ENCODE assay signal across 23 cellular contexts in the genomic region with DNA sequence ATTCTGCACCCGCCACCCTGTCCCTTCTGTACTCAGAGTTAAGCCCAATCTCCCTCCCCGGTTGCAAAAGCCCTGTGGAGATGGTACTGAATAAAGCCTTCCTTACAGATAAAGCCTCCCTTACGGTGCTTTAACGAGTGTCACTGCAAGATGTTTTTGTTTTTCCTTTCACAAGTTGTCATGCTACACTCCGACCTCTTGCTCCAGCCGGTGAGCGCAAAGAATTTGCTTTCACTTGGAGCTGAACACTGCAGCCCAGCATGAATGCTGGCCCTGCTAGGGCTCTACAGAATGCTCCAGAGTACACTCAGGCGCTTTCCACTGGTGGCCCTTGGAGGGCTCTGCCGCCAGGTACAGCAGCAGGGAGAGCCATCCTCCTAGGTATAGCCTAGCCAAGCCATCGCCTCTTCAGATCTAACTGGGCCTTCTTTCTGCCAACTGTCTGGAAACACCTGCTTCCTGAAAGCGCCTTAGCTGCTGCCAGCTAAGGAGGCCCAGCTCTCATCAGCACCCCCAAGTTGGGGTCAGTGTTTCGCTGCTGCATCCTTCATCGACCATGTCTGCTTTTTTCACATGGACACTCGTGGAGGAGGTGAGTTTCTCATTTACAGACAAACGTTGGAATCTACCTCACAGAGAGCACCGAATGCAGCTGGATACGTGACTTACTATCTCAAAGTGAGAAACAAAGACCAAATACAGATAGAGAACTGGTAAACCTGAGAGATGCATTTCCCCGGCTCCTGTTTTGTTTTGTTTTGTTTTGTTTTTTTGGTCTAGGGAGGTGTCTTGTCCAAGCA. TPM values are rescaled to one million over a fixed set of nuclear protein-coding genes. Genes with fewer than 3 reads are reported as not detected.
A peak's percentile ranks its signal among the peaks of the same experiment; 100 is the strongest.
DNase-seq lines count a peak whose midpoint lies in the region; FAIRE-seq and TF ChIP-seq lines count a peak whose summit lies in the region.
"Had no signal": no experiment of that assay in that cellular context is flagged by ENCODE, and none has a peak within 500 bp of the region (broad histone marks: within the 10 kb centered on the region; RNA-seq: fewer than 3 reads in every experiment).

No MANE protein-coding gene starts in this region.

- H3K14ac ChIP-seq in H1 (ENCODE audit: insufficient read length), result no peak overlapping the region

- H3K79me2 ChIP-seq in DOHH2 (ENCODE audit: control insufficient read depth, low read length) (no peaks in the 10 kb centered on the region), H1 (ENCODE audit: control insufficient read depth in 1 of 2, insufficient read depth in 2 of 2, low read length in 2 of 2) (no peaks in the 10 kb centered on the region)

- peak overlapping the region; percentile 23 for H3K4me2 ChIP-seq in DOHH2 (ENCODE audit: low read length)
- no peak overlapping the region for H3K4me2 ChIP-seq in H1 (ENCODE audit: insufficient read depth in 1 of 2, low read depth in 2 of 2, low read length in 2 of 2)

- H3K27ac ChIP-seq in DOHH2 (ENCODE audit: low read depth, low read length) (peak overlapping the region; percentile 2; the same call in 1 of the 2 replicates), H1 (ENCODE audit: low read depth, low read length) (no peak overlapping the region), neutrophil (peak overlapping the region; percentile 37)
- H3K27ac ChIP-seq: gastrocnemius medialis, tibial nerve had no signal

- H2AK5ac ChIP-seq in H1 (ENCODE audit: low read depth, low read length), result peak overlapping the region; percentile 4; the same call in 1 of the 2 replicates

- DNase-seq in Kasumi-1 (lab: John Stamatoyannopoulos, UW) (peak; percentile 58 to 81), H1 (ENCODE audit: low read depth in 1 of 2, low spot score in 2 of 2) (no peak), UCSD-AML1 (lab: John Stamatoyannopoulos, UW; ENCODE audit: unreplicated experiment) (no peak), DMS53 treated with DMSO at 0.1 percent for 48 hours (lab: John Stamatoyannopoulos, UW; ENCODE audit: unreplicated experiment) (no peak)
- DNase-seq in activated naive CD4-positive, alpha-beta T cell (lab: John Stamatoyannopoulos, UW), result no peak
- DNase-seq: activated CD8-positive, alpha-beta memory T cell treated with anti-CD3 and anti-CD28 coated beads, Interleukin-2, amount 50 U/mL, for 4 hours; activated naive CD8-positive, alpha-beta T cell treated with anti-CD3 and anti-CD28 coated beads for 36 hours; cerebellar nuclear complex; effector memory CD4-positive, alpha-beta T cell; gastrocnemius medialis; NCI-H1048; NCI-H187 treated with DMSO at 0.1 percent for 48 hours; NCI-H446; stimulated activated CD4-positive, alpha-beta T cell treated with anti-CD3 and anti-CD28 coated beads, Interleukin-2, amount 100 ng/mL, for 48 hours; stimulated activated naive CD8-positive, alpha-beta T cell treated with anti-CD3 and anti-CD28 coated beads, Interleukin-15, Interleukin-2, amounts not matched to agents 100 U/mL and 50 U/mL, for 24 hours had no signal

- H4K20me1 ChIP-seq in DOHH2 (ENCODE audit: control insufficient read depth, insufficient read depth, low read depth, low read length), result no peaks in the 10 kb centered on the region
- no peaks in the 10 kb centered on the region for H4K20me1 ChIP-seq in H1 (replicated peaks in 1 of 2; ENCODE audit: control insufficient read depth in 1 of 2, insufficient read depth in 2 of 2, low read length in 2 of 2)

- H3K4ac ChIP-seq in H1 (replicated peaks; ENCODE audit: insufficient read length, low read depth, low read length), result no peak overlapping the region

- H3K4me1 ChIP-seq in DOHH2 (ENCODE audit: control insufficient read depth, low read length), result peaks cover 43% of the 10 kb centered on the region
- peaks cover 1 to 7% (median 3%) of the 10 kb centered on the region in 4 experiments; a peak in 4 of 7 replicates for H3K4me1 ChIP-seq in H1 (replicated peaks in 1 of 4; ENCODE audit: control insufficient read depth in 3 of 4, insufficient read depth in 4 of 4, low read length in 3 of 4)
- peaks cover 48 to 51% of the 10 kb centered on the region in 2 experiments for H3K4me1 ChIP-seq in neutrophil (ENCODE audit: control insufficient read depth in 1 of 2, insufficient read depth in 1 of 2, low read depth in 1 of 2, low read length in 1 of 2)
- H3K4me1 ChIP-seq: gastrocnemius medialis, tibial nerve had no signal

- no peak overlapping the region for H2BK15ac ChIP-seq in H1 (ENCODE audit: low read length)

- H2BK20ac ChIP-seq in H1 (ENCODE audit: low read length), result no peak overlapping the region

- no peak overlapping the region for H3K18ac ChIP-seq in H1 (ENCODE audit: extremely low read depth, low read length)

- no peak for TF ChIP-seq EP300 in H1 (IDR thresholded peaks at IDR 0.05; ENCODE audit: borderline replicate concordance in 1 of 2, low read depth in 2 of 2, low read length in 2 of 2)

- no peak for TF ChIP-seq RAD21 in H1 (IDR thresholded peaks at IDR 0.05 in 1 of 2, conservative IDR thresholded peaks at IDR 0.05 in 1 of 2; ENCODE audit: low read depth in 2 of 2, low read length in 2 of 2)

- no peak overlapping the region for H2AFZ ChIP-seq in H1 (ENCODE audit: low read length)

- no peak overlapping the region for H3K9ac ChIP-seq in H1 (replicated peaks in 1 of 4; ENCODE audit: extremely low read depth in 1 of 4, low read depth in 3 of 4, low read length in 3 of 4)

- H3K36me3 ChIP-seq in DOHH2 (ENCODE audit: control insufficient read depth, low read length) (no peaks in the 10 kb centered on the region), H1 (ENCODE audit: control insufficient read depth in 2 of 4, insufficient read depth in 4 of 4, low read length in 3 of 4) (no peaks in the 10 kb centered on the region), neutrophil (no peaks in the 10 kb centered on the region)
- H3K36me3 ChIP-seq: gastrocnemius medialis, tibial nerve had no signal

- H3K23me2 ChIP-seq in H1 (ENCODE audit: low read depth, low read length), result no peaks in the 10 kb centered on the region

- H3F3A ChIP-seq in DOHH2 (ENCODE audit: control insufficient read depth, insufficient read depth), result no peaks in the 10 kb centered on the region

- H3K9me3 ChIP-seq in DOHH2 (ENCODE audit: control insufficient read depth, insufficient read depth, low read length), result no peaks in the 10 kb centered on the region
- H3K9me3 ChIP-seq in H1 (ENCODE audit: insufficient read depth in 2 of 2, low read depth in 1 of 2, low read length in 1 of 2), result no peaks in the 10 kb centered on the region
- no peaks in the 10 kb centered on the region for H3K9me3 ChIP-seq in neutrophil
- H3K9me3 ChIP-seq: gastrocnemius medialis, tibial nerve had no signal

- H2BK120ac ChIP-seq in H1 (replicated peaks; ENCODE audit: low read depth, low read length), result no peak overlapping the region

- H4K5ac ChIP-seq in H1 (ENCODE audit: insufficient read length, low read depth, low read length), result no peak overlapping the region

- no peak overlapping the region for H2BK12ac ChIP-seq in H1 (ENCODE audit: low read depth, low read length)

- TF ChIP-seq CTCF in DOHH2 (IDR thresholded peaks at IDR 0.05; ENCODE audit: low read depth, low read length, poor library complexity, severe bottlenecking) (no peak), H1 (IDR thresholded peaks at IDR 0.05; ENCODE audit: control extremely low read depth in 1 of 3, insufficient read depth in 1 of 3, low read depth in 1 of 3, low read length in 3 of 3) (no peak), neutrophil (IDR thresholded peaks at IDR 0.05) (no peak)

- no peak for FAIRE-seq in H1 (lab: Jason Lieb, UNC)
- FAIRE-seq: G401.6, HTR-8/SVneo, keratinocyte had no signal

- WGBS in H1 (ENCODE audit: extremely low coverage in 1 of 2, insufficient coverage in 1 of 2, insufficient read length in 1 of 2, insufficient replicate concordance in 2 of 2, low coverage in 1 of 2, low lambda C conversion rate in 2 of 2, missing lambda C conversion rate in 1 of 2), 2 experiments, result 80% methylated on average over 18 of the region's 18 CpGs; no CpG with 5 or more reads in 1 of the 2 experiments

- H3K27me3 ChIP-seq in DOHH2 (ENCODE audit: control insufficient read depth, low read length) (peaks cover 28% of the 10 kb centered on the region), H1 (replicated peaks in 1 of 4; ENCODE audit: control insufficient read depth in 3 of 4, extremely low read depth in 1 of 4, insufficient read depth in 3 of 4, low read length in 3 of 4) (no peaks in the 10 kb centered on the region), neutrophil (peaks cover 3% of the 10 kb centered on the region)
- H3K27me3 ChIP-seq: tibial nerve had no signal

- no peaks in the 10 kb centered on the region for H3K9me2 ChIP-seq in DOHH2 (replicated peaks; ENCODE audit: control insufficient read depth, low read length)

- POLR2A ChIA-PET in H1 (lab: Charles Lee; ENCODE audit: partially characterized antibody), result no interaction called here

- H3K56ac ChIP-seq in H1 (replicated peaks; ENCODE audit: insufficient read length, low read depth, low read length), result no peak overlapping the region

- H3K79me1 ChIP-seq in H1 (ENCODE audit: low read depth, low read length), result no peaks in the 10 kb centered on the region

- H4K8ac ChIP-seq in H1 (ENCODE audit: extremely low read depth, insufficient read depth, low read length), result 0 out of 2 replicates have a peak overlapping the region, but pooled peaks have one; percentile 40

- no peak overlapping the region for H3K4me3 ChIP-seq in DOHH2 (ENCODE audit: low read length)
- no peak overlapping the region for H3K4me3 ChIP-seq in H1 (ENCODE audit: extremely low read depth in 1 of 4, insufficient read depth in 2 of 4, low read depth in 3 of 4, low read length in 4 of 4)
- no peak overlapping the region for H3K4me3 ChIP-seq in neutrophil (ENCODE audit: low read depth in 1 of 2, low read length in 1 of 2)
- H3K4me3 ChIP-seq: gastrocnemius medialis, tibial nerve had no signal

- no peak overlapping the region for H2BK5ac ChIP-seq in H1 (ENCODE audit: low read depth, low read length)

- H4K91ac ChIP-seq in H1 (replicated peaks; ENCODE audit: insufficient read length, low read length), result no peak overlapping the region

- CTCF ChIA-PET in H1 (lab: Charles Lee; ENCODE audit: partially characterized antibody), result interaction anchor here (0.8 to 5.4 kb wide), 5 partner anchors 9 to 50 kb away, joined by 3 to 32 read pairs (median 3); partner anchors contain the start of gene CREG2

- no peak for TF ChIP-seq POLR2A in H1 (IDR thresholded peaks at IDR 0.05; ENCODE audit: control extremely low read depth in 1 of 2, low read depth in 2 of 2, low read length in 2 of 2)

- H3K23ac ChIP-seq in H1 (ENCODE audit: insufficient read length), result no peak overlapping the region

TF ChIP-seq in H1, 55 proteins besides CTCF, POLR2A, EP300 and RAD21 (continues in another document):
- TF ChIP-seq RXRA (IDR thresholded peaks at IDR 0.05; ENCODE audit: insufficient read depth, low read depth, low read length), result no peak

RNA-seq across cellular contexts. Expression of gene CREG2, which starts 13.4 kb away (rescaled TPM):
- 2.0 and 2.2 TPM in 2 replicates for total RNA-seq in H1 (2021; fragmentation: NEBNext Ultra II Directional; extraction: Animal tissue kit (Norgen Biotek cat#: 25700))
- 1.7 and 2.0 TPM in 2 replicates for polyA plus RNA-seq in H1 (2011; rRNA removed)
- 1.3 TPM for polyA plus RNA-seq in H1 (2011; cell fraction: cytosol; rRNA removed)
- polyA plus RNA-seq in H1 (2011; cell fraction: nucleus; rRNA removed), result 2.6 TPM
- polyA plus RNA-seq in H1 (2012, experiment 1 of 2), result 0.88 to 1.3 TPM (median 0.95 TPM) in 4 replicates
- 0.68 TPM for polyA plus RNA-seq in H1 (2012, experiment 2 of 2)
- 0.75 TPM for polyA plus RNA-seq in H1 (2013, experiment 1 of 2)
- polyA plus RNA-seq in H1 (2013, experiment 2 of 2), result 1.1 TPM
- 1.6 and 1.8 TPM in 2 replicates for polyA minus RNA-seq in H1 (2011; rRNA and poly(A)+ RNA removed)
- polyA minus RNA-seq in H1 (2011; cell fraction: cytosol; rRNA and poly(A)+ RNA removed), result 3.8 TPM
- polyA minus RNA-seq in H1 (2011; cell fraction: nucleus; rRNA and poly(A)+ RNA removed), result 3.6 TPM
- total RNA-seq: activated naive CD8-positive, alpha-beta T cell treated with anti-CD3 and anti-CD28 coated beads for 36 hours; activated T-helper 2 cell treated with anti-CD3 and anti-CD28 coated beads, Interferon-gamma antibody, Interleukin-2, Interleukin-4, amounts not matched to agents 10 μg/mL and 5 μg/mL and 100 μg/mL, durations not matched to agents 14 hours and 24 hours and 36 hours; gastrocnemius medialis; SK-MEL-5; tibial nerve had no signal

Comparison
In these comparisons a context has a peak if more than half of its experiments do, and no peak if none do; other contexts are left out.
1. DNase-seq: peak in Kasumi-1 (2 of 2); none in H1 (0 of 2), UCSD-AML1 (single experiment), activated naive CD4-positive, alpha-beta T cell (0 of 4) and DMS53 treated with DMSO at 0.1 percent for 48 hours (single experiment).